Comparison of ENCODE assay signal across 12 cellular contexts in genomic region chr21:37032877-37033471, GRCh38. TPM values are rescaled to one million over a fixed set of nuclear protein-coding genes. Genes with fewer than 3 reads are reported as not detected.
DNase-seq lines count a peak whose midpoint lies in the region; ATAC-seq and TF ChIP-seq lines count a peak whose summit lies in the region.
"Had no signal": no experiment of that assay in that cellular context is flagged by ENCODE, and none has a peak within 500 bp of the region (broad histone marks: within the 10 kb centered on the region; RNA-seq: fewer than 3 reads in every experiment).

No MANE protein-coding gene starts in this region.

- no peak for DNase-seq in activated CD4-positive, alpha-beta T cell treated with anti-CD3 and anti-CD28 coated beads for 36 hours
- DNase-seq in activated CD4-positive, alpha-beta T cell treated with anti-CD3 and anti-CD28 coated beads, Interleukin-2, amount 50 U/mL, for 1 hour = no peak
- DNase-seq in RWPE2 (ENCODE audit: low spot score) (no peak), fibroblast of peridontal ligament (ENCODE audit: extremely low read depth) (peak; percentile 60), stromal cell of bone marrow (ENCODE audit: low read depth) (peak; percentile 52)
- DNase-seq in activated CD8-positive, alpha-beta memory T cell treated with anti-CD3 and anti-CD28 coated beads, Interleukin-2, amount 10 ng/mL, durations not matched to agents 7 days and 5 days = no peak
- DNase-seq: activated CD4-positive, alpha-beta T cell treated with anti-CD3 and anti-CD28 coated beads for 1 hour; activated naive CD8-positive, alpha-beta T cell treated with anti-CD3 and anti-CD28 coated beads, Interleukin-2, amount 10 ng/mL, durations not matched to agents 7 days and 5 days; glutamatergic neuron had no signal

- H3K27ac Mint-ChIP-seq in activated CD4-positive, alpha-beta T cell treated with anti-CD3 and anti-CD28 coated beads for 36 hours = no peak overlapping the region
- H3K27ac Mint-ChIP-seq in activated CD8-positive, alpha-beta memory T cell treated with anti-CD3 and anti-CD28 coated beads, Interleukin-2, amount 10 ng/mL, durations not matched to agents 7 days and 5 days = no peak overlapping the region
- H3K27ac Mint-ChIP-seq: activated naive CD8-positive, alpha-beta T cell treated with anti-CD3 and anti-CD28 coated beads, Interleukin-2, amount 10 ng/mL, durations not matched to agents 7 days and 5 days had no signal

- TF ChIP-seq CTCF in RWPE2 (IDR thresholded peaks at IDR 0.05; ENCODE audit: poor library complexity, severe bottlenecking) = no peak

- no peak overlapping the region for H3K4me3 ChIP-seq in RWPE2 (ENCODE audit: severe bottlenecking)
- H3K4me3 ChIP-seq: thoracic aorta had no signal

- no peaks in the 10 kb centered on the region for H3K4me1 Mint-ChIP-seq in activated CD4-positive, alpha-beta T cell treated with anti-CD3 and anti-CD28 coated beads for 36 hours
- H3K4me1 Mint-ChIP-seq in activated CD8-positive, alpha-beta memory T cell treated with anti-CD3 and anti-CD28 coated beads, Interleukin-2, amount 10 ng/mL, durations not matched to agents 7 days and 5 days = no peaks in the 10 kb centered on the region
- H3K4me1 Mint-ChIP-seq: activated naive CD8-positive, alpha-beta T cell treated with anti-CD3 and anti-CD28 coated beads, Interleukin-2, amount 10 ng/mL, durations not matched to agents 7 days and 5 days had no signal

- no peaks in the 10 kb centered on the region for H3K9me3 ChIP-seq in RWPE2 (ENCODE audit: severe bottlenecking)
- H3K9me3 ChIP-seq: thoracic aorta had no signal

- CTCF ChIA-PET in activated CD4-positive, alpha-beta T cell treated with anti-CD3 and anti-CD28 coated beads for 36 hours (lab: Charles Lee) = no interaction called here
- CTCF ChIA-PET in activated CD8-positive, alpha-beta memory T cell treated with anti-CD3 and anti-CD28 coated beads, Interleukin-2, amount 10 ng/mL, durations not matched to agents 7 days and 5 days (lab: Charles Lee) = no interaction called here

- H3K36me3 Mint-ChIP-seq in activated CD4-positive, alpha-beta T cell treated with anti-CD3 and anti-CD28 coated beads for 36 hours (ENCODE audit: low read depth) = no peaks in the 10 kb centered on the region
- no peaks in the 10 kb centered on the region for H3K36me3 Mint-ChIP-seq in activated CD8-positive, alpha-beta memory T cell treated with anti-CD3 and anti-CD28 coated beads, Interleukin-2, amount 10 ng/mL, durations not matched to agents 7 days and 5 days
- H3K36me3 Mint-ChIP-seq: activated naive CD8-positive, alpha-beta T cell treated with anti-CD3 and anti-CD28 coated beads, Interleukin-2, amount 10 ng/mL, durations not matched to agents 7 days and 5 days had no signal

- POLR2A ChIA-PET in activated CD4-positive, alpha-beta T cell treated with anti-CD3 and anti-CD28 coated beads for 36 hours (lab: Charles Lee) = no interaction called here

- H3K4me3 Mint-ChIP-seq in activated CD4-positive, alpha-beta T cell treated with anti-CD3 and anti-CD28 coated beads for 36 hours = no peak overlapping the region
- H3K4me3 Mint-ChIP-seq in activated CD8-positive, alpha-beta memory T cell treated with anti-CD3 and anti-CD28 coated beads, Interleukin-2, amount 10 ng/mL, durations not matched to agents 7 days and 5 days = no peak overlapping the region
- H3K4me3 Mint-ChIP-seq: activated naive CD8-positive, alpha-beta T cell treated with anti-CD3 and anti-CD28 coated beads, Interleukin-2, amount 10 ng/mL, durations not matched to agents 7 days and 5 days had no signal

- H3K27me3 ChIP-seq in RWPE2 (ENCODE audit: insufficient read depth, poor library complexity, severe bottlenecking) = no peaks in the 10 kb centered on the region

- intact Hi-C loops in activated CD4-positive, alpha-beta T cell treated with anti-CD3 and anti-CD28 coated beads for 36 hours (cut with DNase I, micrococcal nuclease) = no loop called here

- H3K4me1 ChIP-seq in RWPE2 (ENCODE audit: insufficient read depth, poor library complexity, severe bottlenecking) = peaks cover 3% of the 10 kb centered on the region

- H3K27me3 Mint-ChIP-seq in activated CD4-positive, alpha-beta T cell treated with anti-CD3 and anti-CD28 coated beads for 36 hours = peaks cover 6% of the 10 kb centered on the region
- peaks cover 2% of the 10 kb centered on the region for H3K27me3 Mint-ChIP-seq in activated CD8-positive, alpha-beta memory T cell treated with anti-CD3 and anti-CD28 coated beads, Interleukin-2, amount 10 ng/mL, durations not matched to agents 7 days and 5 days

- no peaks in the 10 kb centered on the region for H3K9me3 Mint-ChIP-seq in activated CD4-positive, alpha-beta T cell treated with anti-CD3 and anti-CD28 coated beads for 36 hours (ENCODE audit: low read depth)
- H3K9me3 Mint-ChIP-seq in activated CD8-positive, alpha-beta memory T cell treated with anti-CD3 and anti-CD28 coated beads, Interleukin-2, amount 10 ng/mL, durations not matched to agents 7 days and 5 days (ENCODE audit: low read depth) = no peaks in the 10 kb centered on the region
- H3K9me3 Mint-ChIP-seq: activated naive CD8-positive, alpha-beta T cell treated with anti-CD3 and anti-CD28 coated beads, Interleukin-2, amount 10 ng/mL, durations not matched to agents 7 days and 5 days had no signal

- ATAC-seq in activated CD4-positive, alpha-beta T cell treated with anti-CD3 and anti-CD28 coated beads for 36 hours = peak; percentile 61
- ATAC-seq in RWPE2 (ENCODE audit: low read depth) (peak; percentile 84), HG03280 (IDR thresholded peaks at IDR 0.05; ENCODE audit: unreplicated experiment) (no peak), GM21717 (IDR thresholded peaks at IDR 0.05; ENCODE audit: unreplicated experiment) (no peak)
- ATAC-seq in activated CD8-positive, alpha-beta memory T cell treated with anti-CD3 and anti-CD28 coated beads, Interleukin-2, amount 10 ng/mL, durations not matched to agents 7 days and 5 days = no peak

- H3K36me3 ChIP-seq in RWPE2 (ENCODE audit: low read depth) = no peaks in the 10 kb centered on the region
- H3K36me3 ChIP-seq: thoracic aorta had no signal

- H3K27ac ChIP-seq in RWPE2 (ENCODE audit: poor library complexity, severe bottlenecking) = no peak overlapping the region
- H3K27ac ChIP-seq: thoracic aorta had no signal

RNA-seq across cellular contexts. Expression of gene RIPPLY3, which starts 26.5 kb away (rescaled TPM):
- total RNA-seq in activated CD4-positive, alpha-beta T cell treated with anti-CD3 and anti-CD28 coated beads for 36 hours = under 1 TPM in 1 of 2 experiments, not detected in 1; 0.16 TPM
- under 1 TPM in 1 of 2 experiments, not detected in 1; 0.14 TPM for total RNA-seq in activated CD8-positive, alpha-beta memory T cell treated with anti-CD3 and anti-CD28 coated beads, Interleukin-2, amount 10 ng/mL, durations not matched to agents 7 days and 5 days
- total RNA-seq: activated naive CD8-positive, alpha-beta T cell treated with anti-CD3 and anti-CD28 coated beads, Interleukin-2, amount 10 ng/mL, durations not matched to agents 7 days and 5 days; thoracic aorta had no signal

RNA-seq across cellular contexts. Expression of gene PIGP, which starts 39.9 kb away (rescaled TPM):
- 10 to 100 TPM; 32.8 to 41.0 TPM for total RNA-seq in activated CD4-positive, alpha-beta T cell treated with anti-CD3 and anti-CD28 coated beads for 36 hours
- total RNA-seq in activated CD8-positive, alpha-beta memory T cell treated with anti-CD3 and anti-CD28 coated beads, Interleukin-2, amount 10 ng/mL, durations not matched to agents 7 days and 5 days = 10 to 100 TPM; 16.1 to 16.6 TPM

RNA-seq across cellular contexts. Expression of gene TTC3, which starts 40.1 kb away (rescaled TPM):
- total RNA-seq in activated CD4-positive, alpha-beta T cell treated with anti-CD3 and anti-CD28 coated beads for 36 hours = 10 to 100 TPM; 65.1 to 78.9 TPM
- total RNA-seq in activated CD8-positive, alpha-beta memory T cell treated with anti-CD3 and anti-CD28 coated beads, Interleukin-2, amount 10 ng/mL, durations not matched to agents 7 days and 5 days = 10 to 100 TPM; 44.0 to 55.0 TPM

Comparison
In these comparisons a context has a peak if more than half of its experiments do, and no peak if none do; other contexts are left out.
1. ATAC-seq: peak in activated CD4-positive, alpha-beta T cell treated with anti-CD3 and anti-CD28 coated beads for 36 hours (single experiment) and RWPE2 (single experiment); none in HG03280 (single experiment), GM21717 (single experiment) and activated CD8-positive, alpha-beta memory T cell treated with anti-CD3 and anti-CD28 coated beads, Interleukin-2, amount 10 ng/mL, durations not matched to agents 7 days and 5 days (single experiment).
2. DNase-seq: peak in fibroblast of peridontal ligament (single experiment) and stromal cell of bone marrow (single experiment); none in activated CD4-positive, alpha-beta T cell treated with anti-CD3 and anti-CD28 coated beads for 36 hours (single experiment), activated CD4-positive, alpha-beta T cell treated with anti-CD3 and anti-CD28 coated beads, Interleukin-2, amount 50 U/mL, for 1 hour (single experiment), RWPE2 (single experiment) and activated CD8-positive, alpha-beta memory T cell treated with anti-CD3 and anti-CD28 coated beads, Interleukin-2, amount 10 ng/mL, durations not matched to agents 7 days and 5 days (single experiment).